In genomic region chr15:67065531-67066005, GRCh38 we compare ENCODE assay signal across 8 cellular contexts. TPM values are rescaled to one million over a fixed set of nuclear protein-coding genes. Genes with fewer than 3 reads are reported as not detected.
DNase-seq lines count a peak whose midpoint lies in the region; ATAC-seq and TF ChIP-seq lines count a peak whose summit lies in the region.

Gene SMAD3 (plus strand): TSS chr15:67065602. CDS start chr15:67066155, 553 bp downstream.

- under 1% methylated on average over 63 of the region's 63 CpGs for WGBS in urinary bladder

- TF ChIP-seq CTCF in GM20000 (IDR thresholded peaks at IDR 0.05; ENCODE audit: extremely low read depth, missing control alignments) (no peak), progenitor cell of endocrine pancreas (IDR thresholded peaks at IDR 0.05; ENCODE audit: unreplicated experiment) (no peak)

- intact Hi-C loops in T-helper 1 cell treated with Interleukin-12 subunit alpha and Interleukin-12 subunit beta and Interleukin-4 antibody, amounts not matched to agents 30 ng/mL and 1 ng/mL, for 36 hours (cut with micrococcal nuclease): loop anchor here (1.0 to 10.0 kb wide), 4 partner anchors 37 to 769 kb away; partner anchors contain the start of genes AAGAB and IQCH
- intact Hi-C loops in left cardiac atrium (cut with DNase I): loop anchor here (5.0 to 10.0 kb wide), 3 partner anchors 119 to 189 kb away; partner anchors contain the start of genes AAGAB (in 1 of the 2) and IQCH (in 1 of the 2)

- H3K4me1 Mint-ChIP-seq in IgD-negative memory B cell: peaks cover 29 to 46% (median 33%) of the 10 kb centered on the region in 3 donors
- H3K4me1 Mint-ChIP-seq in progenitor cell of endocrine pancreas (ENCODE audit: low read depth): peaks cover 60% of the 10 kb centered on the region

- H3K27ac ChIP-seq in urinary bladder (ENCODE audit: low read depth): peak within 1 kb of the TSS; percentile 90

- DNase-seq in COLO829 (ENCODE audit: low spot score): peak; percentile 74
- DNase-seq in GM20000 (ENCODE audit: low spot score): peak; percentile 93
- DNase-seq in amygdala (lab: John Stamatoyannopoulos, UW): peak in 51 of 56 donors; percentile 16 to 84 (median 68)
- DNase-seq in left cardiac atrium: peak; percentile 93
- peak; percentile 75 for DNase-seq in progenitor cell of endocrine pancreas (ENCODE audit: low spot score, unreplicated experiment)

- H3K36me3 Mint-ChIP-seq in IgD-negative memory B cell (no peaks in the 10 kb centered on the region), progenitor cell of endocrine pancreas (ENCODE audit: insufficient read depth) (no peaks in the 10 kb centered on the region)

- H3K4me3 ChIP-seq in urinary bladder (ENCODE audit: low read depth, low read length): peak within 1 kb of the TSS; percentile 98

- peak; percentile 88 to 89 for ATAC-seq in left cardiac atrium

- H3K36me3 ChIP-seq in urinary bladder (ENCODE audit: insufficient read depth): no peaks in the 10 kb centered on the region

- H3K4me3 Mint-ChIP-seq in IgD-negative memory B cell: peak within 1 kb of the TSS; percentile 87 to 99 (median 97)
- H3K4me3 Mint-ChIP-seq in progenitor cell of endocrine pancreas (ENCODE audit: low read depth): peak within 1 kb of the TSS; percentile 96

- no peaks in the 10 kb centered on the region for H3K4me1 ChIP-seq in urinary bladder (ENCODE audit: insufficient read depth)

- H3K9me3 Mint-ChIP-seq in IgD-negative memory B cell (no peaks in the 10 kb centered on the region), progenitor cell of endocrine pancreas (ENCODE audit: low read depth) (no peaks in the 10 kb centered on the region)

- H3K27ac Mint-ChIP-seq in IgD-negative memory B cell (peak within 1 kb of the TSS; percentile 92 to 99 (median 96)), progenitor cell of endocrine pancreas (peak within 1 kb of the TSS; percentile 98)

- H3K27me3 Mint-ChIP-seq in IgD-negative memory B cell (no peaks in the 10 kb centered on the region), progenitor cell of endocrine pancreas (no peaks in the 10 kb centered on the region)

RNA-seq across cellular contexts. Expression of gene SMAD3, which starts in this region (rescaled TPM):
- polyA plus RNA-seq in IgD-negative memory B cell: 32.4 TPM
- 181 and 189 TPM in 2 replicates for total RNA-seq in T-helper 1 cell treated with Interleukin-12 subunit alpha and Interleukin-12 subunit beta and Interleukin-4 antibody, amounts not matched to agents 30 ng/mL and 1 ng/mL, for 36 hours
- total RNA-seq in left cardiac atrium: 10 to 100 TPM; 24.0 to 37.5 TPM
- total RNA-seq in progenitor cell of endocrine pancreas: 49.9 and 51.3 TPM in 2 replicates
- 31.2 TPM for total RNA-seq in urinary bladder
- 28.3 TPM for polyA plus RNA-seq in urinary bladder

Comparison
In these comparisons a context has a peak if more than half of its experiments do, and no peak if none do; other contexts are left out.
1. Peak in every context shown above with its lines: DNase-seq, ATAC-seq, H3K4me3 ChIP-seq and H3K27ac ChIP-seq.